In the genomic region with DNA sequence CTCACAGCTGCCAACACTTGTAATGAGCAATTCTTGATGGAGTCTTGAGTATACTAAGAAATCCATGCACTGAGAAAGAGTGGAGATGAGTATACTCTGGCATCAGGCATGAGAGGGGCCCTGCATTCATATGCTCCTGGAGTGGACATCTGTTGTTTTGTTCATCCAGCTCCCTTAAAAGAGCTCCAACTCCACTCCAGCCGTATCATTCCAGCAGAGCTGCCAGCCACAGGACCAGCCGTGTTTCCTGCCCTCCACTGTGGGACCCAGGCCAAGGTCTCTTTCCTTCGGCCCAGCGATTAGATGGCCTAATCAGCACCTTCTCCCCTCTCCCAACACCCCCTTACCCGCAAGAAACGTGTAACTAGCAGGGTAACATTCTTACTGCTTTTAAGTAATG, we compare ENCODE assay signal across 1 cellular context.
TF ChIP-seq lines count a peak whose summit lies in the region.

No MANE protein-coding gene starts in this region.

TF ChIP-seq in SK-N-SH, 30 proteins besides CTCF, POLR2A, EP300 and RAD21 (continued from another document):
- TF ChIP-seq YY1 (IDR thresholded peaks at IDR 0.05; ENCODE audit: low read depth) = no peak
- TF ChIP-seq GABPA (IDR thresholded peaks at IDR 0.05; ENCODE audit: low read depth) = no peak
- no peak for TF ChIP-seq USF2 (IDR thresholded peaks at IDR 0.05; ENCODE audit: borderline replicate concordance, low read depth, low read length)
- TF ChIP-seq TAF1 (IDR thresholded peaks at IDR 0.05; ENCODE audit: borderline replicate concordance, low read depth, low read length) = no peak
- TF ChIP-seq NRF1 (IDR thresholded peaks at IDR 0.05; ENCODE audit: low read depth, low read length) = no peak
